In the genomic region with DNA sequence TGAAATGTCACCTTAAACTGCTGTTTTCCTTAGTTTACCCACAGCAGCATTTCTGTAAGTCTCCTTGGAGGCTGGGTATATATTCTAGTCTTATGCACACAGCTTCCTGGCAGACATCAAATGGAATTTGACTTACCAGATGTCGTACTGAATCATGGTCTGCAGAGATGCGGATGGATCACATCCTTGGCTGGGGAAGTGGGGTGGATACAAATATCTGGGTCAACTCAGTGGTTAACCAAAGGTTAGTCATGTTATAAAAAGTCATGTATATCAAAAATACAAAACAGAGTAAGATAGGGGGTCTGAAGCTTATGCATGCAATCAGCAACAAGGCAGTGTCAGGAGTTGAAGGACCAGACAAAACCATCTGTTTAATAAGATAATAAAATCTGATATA, we compare ENCODE assay signal across 21 cellular contexts.
A peak's percentile ranks its signal among the peaks of the same experiment; 100 is the strongest.
DNase-seq lines count a peak whose midpoint lies in the region; ATAC-seq and TF ChIP-seq lines count a peak whose summit lies in the region.
"Had no signal": no experiment of that assay in that cellular context is flagged by ENCODE, and none has a peak within 500 bp of the region (broad histone marks: within the 10 kb centered on the region; RNA-seq: fewer than 3 reads in every experiment).

No MANE protein-coding gene starts in this region.

- no peak overlapping the region for H3K18ac ChIP-seq in IMR-90 (ENCODE audit: low read depth, low read length)

- no peak overlapping the region for H3K23ac ChIP-seq in IMR-90 (ENCODE audit: low read depth, low read length)

- no TSS peak for BruUV-seq in IMR-90 (replicated peaks; lab: Mats Ljungman, UMichigan)

- no peak overlapping the region for H3K4me3 ChIP-seq in IMR-90 (ENCODE audit: insufficient read depth, low read depth, low read length)
- H3K4me3 ChIP-seq: cardiac muscle cell, tibial nerve had no signal

- no peak overlapping the region for H2BK120ac ChIP-seq in IMR-90 (ENCODE audit: low read depth, low read length)

- H4K20me1 ChIP-seq in IMR-90 (ENCODE audit: insufficient read depth, low read length): peaks cover 16% of the 10 kb centered on the region; the same call in 1 of the 2 replicates

- peaks cover 10% of the 10 kb centered on the region for H3K27me3 Mint-ChIP-seq in activated T-helper 2 cell treated with anti-CD3 and anti-CD28 coated beads, Interferon-gamma antibody, Interleukin-2, Interleukin-4, amounts not matched to agents 10 μg/mL and 5 μg/mL and 100 μg/mL, durations not matched to agents 14 hours and 24 hours and 36 hours (ENCODE audit: low read depth)

- no peak overlapping the region; the same call in 1 of the 2 replicates for H3K4me2 ChIP-seq in IMR-90 (ENCODE audit: low read depth, low read length)

- H3K27ac Mint-ChIP-seq in activated T-helper 2 cell treated with anti-CD3 and anti-CD28 coated beads, Interferon-gamma antibody, Interleukin-2, Interleukin-4, amounts not matched to agents 10 μg/mL and 5 μg/mL and 100 μg/mL, durations not matched to agents 14 hours and 24 hours and 36 hours: no peak overlapping the region
- H3K27ac Mint-ChIP-seq: IgD-negative memory B cell; mesothelial cell of epicardium; stimulated activated effector memory CD8-positive, alpha-beta T cell treated with anti-CD3 and anti-CD28 coated beads, Interleukin-12 subunit alpha, Interleukin-12 subunit beta, amount 100 ng/mL, for 72 hours had no signal

- H3K36me3 ChIP-seq in IMR-90 (ENCODE audit: control insufficient read depth, insufficient read depth, low read length): peaks cover 9% of the 10 kb centered on the region

- peaks cover 9% of the 10 kb centered on the region for H3K9me3 ChIP-seq in IMR-90 (ENCODE audit: control insufficient read depth, insufficient read depth, low read length)

- no peak overlapping the region for H4K8ac ChIP-seq in IMR-90 (ENCODE audit: low read depth in 2 of 2, low read length in 2 of 2)

- intact Hi-C loops in IMR-90 (cut with micrococcal nuclease): loop anchor here (5.0 kb wide), 1 partner anchor 122 kb away; no protein-coding TSS in a partner anchor
- intact Hi-C loops in activated T-helper 2 cell treated with anti-CD3 and anti-CD28 coated beads, Interferon-gamma antibody, Interleukin-2, Interleukin-4, amounts not matched to agents 10 μg/mL and 5 μg/mL and 100 μg/mL, durations not matched to agents 14 hours and 24 hours and 36 hours (cut with micrococcal nuclease): no loop called here

- peaks cover 19 to 22% of the 10 kb centered on the region in 2 experiments for H3K79me1 ChIP-seq in IMR-90 (ENCODE audit: low read depth in 1 of 2, low read length in 2 of 2)

- H4K5ac ChIP-seq in IMR-90 (ENCODE audit: low read depth, low read length): no peak overlapping the region

- TF ChIP-seq CTCF in IMR-90 (conservative IDR thresholded peaks at IDR 0.05; ENCODE audit: low read depth, low read length): no peak

- peaks cover 3% of the 10 kb centered on the region for H3K36me3 Mint-ChIP-seq in activated T-helper 2 cell treated with anti-CD3 and anti-CD28 coated beads, Interferon-gamma antibody, Interleukin-2, Interleukin-4, amounts not matched to agents 10 μg/mL and 5 μg/mL and 100 μg/mL, durations not matched to agents 14 hours and 24 hours and 36 hours (ENCODE audit: low read depth)
- H3K36me3 Mint-ChIP-seq: stimulated activated effector memory CD8-positive, alpha-beta T cell treated with anti-CD3 and anti-CD28 coated beads, Interleukin-12 subunit alpha, Interleukin-12 subunit beta, amount 100 ng/mL, for 72 hours had no signal

- no peak overlapping the region for H2AK9ac ChIP-seq in IMR-90 (replicated peaks; ENCODE audit: low read depth, low read length, poor library complexity)

- H3K27me3 ChIP-seq in IMR-90 (ENCODE audit: control insufficient read depth, insufficient read depth, low read length): no peaks in the 10 kb centered on the region
- H3K27me3 ChIP-seq: cardiac muscle cell, tibial nerve had no signal

- H3K9ac ChIP-seq in IMR-90 (ENCODE audit: low read depth, low read length): no peak overlapping the region

- no peak for TF ChIP-seq RAD21 in IMR-90 (IDR thresholded peaks at IDR 0.05; ENCODE audit: low read length)

- H2BK15ac ChIP-seq in IMR-90 (ENCODE audit: low read depth, low read length): no peak overlapping the region

- H2BK20ac ChIP-seq in IMR-90 (ENCODE audit: low read depth, low read length): no peak overlapping the region

- no peak for TF ChIP-seq POLR2A in IMR-90 (IDR thresholded peaks at IDR 0.05; ENCODE audit: low read depth, low read length)

- H2AFZ ChIP-seq in IMR-90 (replicated peaks; ENCODE audit: low read length, poor library complexity): no peak overlapping the region

- dilution Hi-C loops in IMR-90 (cut with HindIII; ENCODE audit: low sequenced_read_pairs, unreplicated experiment): no loop called here

- CTCF ChIA-PET in IMR-90 (lab: Yijun Ruan, JAX): interaction anchor here (0.7 to 1.5 kb wide), 3 partner anchors 9 to 117 kb away, joined by 3 to 6 read pairs (median 5); no protein-coding TSS in a partner anchor

- peak; percentile 85 for ATAC-seq in IMR-90 (ENCODE audit: low read depth)
- ATAC-seq in GM21619 (IDR thresholded peaks at IDR 0.05; ENCODE audit: unreplicated experiment): no peak
- ATAC-seq: sciatic nerve; stimulated activated effector memory CD8-positive, alpha-beta T cell treated with anti-CD3 and anti-CD28 coated beads, Interleukin-12 subunit alpha, Interleukin-12 subunit beta, amount 100 ng/mL, for 72 hours had no signal

- no peak overlapping the region for H3K56ac ChIP-seq in IMR-90 (ENCODE audit: extremely low read depth, insufficient read depth, low read length)

- H3K4me1 ChIP-seq in IMR-90 (ENCODE audit: control insufficient read depth, insufficient read depth, low read length): peaks cover 3% of the 10 kb centered on the region
- H3K4me1 ChIP-seq: tibial nerve had no signal

- H2BK5ac ChIP-seq in IMR-90 (ENCODE audit: low read depth, low read length, poor library complexity, severe bottlenecking): no peak overlapping the region

- POLR2A ChIA-PET in IMR-90 (lab: Charles Lee; ENCODE audit: unreplicated experiment): interaction anchor here (0.8 kb wide), 1 partner anchor 62 kb away, joined by 3 read pairs; a partner anchor contains a TSS

- H3K4ac ChIP-seq in IMR-90 (ENCODE audit: low read depth, low read length): no peak overlapping the region

- DNase-seq in AG20443 (ENCODE audit: low spot score) (peak; percentile 76), IMR-90 (peak; percentile 91), astrocyte of the hippocampus (ENCODE audit: low read depth, low spot score) (peak; percentile 52), iris pigment epithelial cell (ENCODE audit: low read depth) (peak; percentile 87)
- DNase-seq in activated CD4-positive, alpha-beta T cell treated with anti-CD3 and anti-CD28 coated beads for 1 hour: no peak
- DNase-seq in activated T-helper 2 cell treated with anti-CD3 and anti-CD28 coated beads, Interferon-gamma antibody, Interleukin-2, Interleukin-4, amounts not matched to agents 10 μg/mL and 5 μg/mL and 100 μg/mL, durations not matched to agents 14 hours and 24 hours and 36 hours (ENCODE audit: low spot score): no peak
- DNase-seq in effector CD8-positive, alpha-beta T cell (lab: John Stamatoyannopoulos, UW): no peak
- DNase-seq: activated CD8-positive, alpha-beta memory T cell treated with anti-CD3 and anti-CD28 coated beads for 24 hours; activated gamma-delta T cell; AML-193; effector memory CD4-positive, alpha-beta T cell; NCI-H1105; occipital lobe had no signal

- in situ Hi-C loops in IMR-90 (cut with MboI; ENCODE audit: low sequenced_read_pairs): no loop called here

- no peak overlapping the region for H2AK5ac ChIP-seq in IMR-90 (ENCODE audit: low read depth, low read length)

- H3K14ac ChIP-seq in IMR-90 (replicated peaks; ENCODE audit: low read depth, low read length): no peak overlapping the region

- no peak overlapping the region for H3K27ac ChIP-seq in IMR-90 (ENCODE audit: insufficient read depth, low read length)
- H3K27ac ChIP-seq: cardiac muscle cell, tibial nerve, VCaP had no signal

- H3K4me3 Mint-ChIP-seq in activated T-helper 2 cell treated with anti-CD3 and anti-CD28 coated beads, Interferon-gamma antibody, Interleukin-2, Interleukin-4, amounts not matched to agents 10 μg/mL and 5 μg/mL and 100 μg/mL, durations not matched to agents 14 hours and 24 hours and 36 hours (ENCODE audit: low read depth): no peak overlapping the region
- H3K4me3 Mint-ChIP-seq: IgD-negative memory B cell; mesothelial cell of epicardium; stimulated activated effector memory CD8-positive, alpha-beta T cell treated with anti-CD3 and anti-CD28 coated beads, Interleukin-12 subunit alpha, Interleukin-12 subunit beta, amount 100 ng/mL, for 72 hours had no signal

- H3K9me1 ChIP-seq in IMR-90 (ENCODE audit: insufficient read depth, low read length): peaks cover 3% of the 10 kb centered on the region

- H4K91ac ChIP-seq in IMR-90 (ENCODE audit: insufficient read depth, low read depth, low read length): no peak overlapping the region

- WGBS in IMR-90 (ENCODE audit: extremely low coverage in 2 of 2, insufficient read length in 1 of 2), 2 experiments: no CpG with 5 or more reads among the region's 2 CpGs

- H3K4me1 Mint-ChIP-seq in activated T-helper 2 cell treated with anti-CD3 and anti-CD28 coated beads, Interferon-gamma antibody, Interleukin-2, Interleukin-4, amounts not matched to agents 10 μg/mL and 5 μg/mL and 100 μg/mL, durations not matched to agents 14 hours and 24 hours and 36 hours (ENCODE audit: low read depth): peaks cover 4% of the 10 kb centered on the region
- H3K4me1 Mint-ChIP-seq: mesothelial cell of epicardium; stimulated activated effector memory CD8-positive, alpha-beta T cell treated with anti-CD3 and anti-CD28 coated beads, Interleukin-12 subunit alpha, Interleukin-12 subunit beta, amount 100 ng/mL, for 72 hours had no signal

- peaks cover 11% of the 10 kb centered on the region for H3K9me3 Mint-ChIP-seq in activated T-helper 2 cell treated with anti-CD3 and anti-CD28 coated beads, Interferon-gamma antibody, Interleukin-2, Interleukin-4, amounts not matched to agents 10 μg/mL and 5 μg/mL and 100 μg/mL, durations not matched to agents 14 hours and 24 hours and 36 hours

TF ChIP-seq in IMR-90, 13 proteins besides CTCF, POLR2A, EP300 and RAD21 (continues in another document):
- TF ChIP-seq RCOR1 (IDR thresholded peaks at IDR 0.05; ENCODE audit: insufficient replicate concordance, low read length) (no peak), SMC3 (IDR thresholded peaks at IDR 0.05; ENCODE audit: low read depth, low read length) (no peak), MXI1 (IDR thresholded peaks at IDR 0.05; ENCODE audit: borderline replicate concordance, low read depth, low read length) (no peak), NFE2L2 (IDR thresholded peaks at IDR 0.05; ENCODE audit: low read depth, low read length) (no peak), CHD1 (IDR thresholded peaks at IDR 0.05; ENCODE audit: low read depth, low read length) (no peak), BHLHE40 (IDR thresholded peaks at IDR 0.05; ENCODE audit: low read depth, low read length) (no peak), RFX5 (IDR thresholded peaks at IDR 0.05; ENCODE audit: low read depth, low read length) (no peak)

Comparison
In these comparisons a context has a peak if more than half of its experiments do, and no peak if none do; other contexts are left out.
1. DNase-seq: peak in AG20443 (single experiment), IMR-90 (single experiment), astrocyte of the hippocampus (single experiment) and iris pigment epithelial cell (single experiment); none in activated CD4-positive, alpha-beta T cell treated with anti-CD3 and anti-CD28 coated beads for 1 hour (single experiment), activated T-helper 2 cell treated with anti-CD3 and anti-CD28 coated beads, Interferon-gamma antibody, Interleukin-2, Interleukin-4, amounts not matched to agents 10 μg/mL and 5 μg/mL and 100 μg/mL, durations not matched to agents 14 hours and 24 hours and 36 hours (single experiment) and effector CD8-positive, alpha-beta T cell (single experiment).